25 cellular contexts compared by ENCODE assay signal in genomic region chr13:94056362-94056990, GRCh38.
"Had no signal": no experiment of that assay in that cellular context is flagged by ENCODE, and none has a peak within 500 bp of the region (broad histone marks: within the 10 kb centered on the region; RNA-seq: fewer than 3 reads in every experiment).

No MANE protein-coding gene starts in this region.

- H3K9me3 Mint-ChIP-seq: activated CD4-positive, alpha-beta memory T cell treated with anti-CD3 and anti-CD28 coated beads, Interleukin-2, amount 10 ng/mL, durations not matched to agents 7 days and 5 days; activated naive CD8-positive, alpha-beta T cell treated with anti-CD3 and anti-CD28 coated beads, Interleukin-2, amount 10 ng/mL, durations not matched to agents 7 days and 5 days; activated T-helper 2 cell treated with anti-CD3 and anti-CD28 coated beads, Interferon-gamma antibody, Interleukin-2, Interleukin-4, amounts not matched to agents 10 μg/mL and 5 μg/mL and 100 μg/mL, durations not matched to agents 14 hours and 24 hours and 36 hours; brain; naive B cell; neural crest cell; stimulated activated naive CD8-positive, alpha-beta T cell treated with anti-CD3 and anti-CD28 coated beads, Interleukin-15, amount 100 ng/mL, for 72 hours; T-helper 1 cell treated with Interleukin-12 subunit alpha and Interleukin-12 subunit beta and Interleukin-4 antibody, amounts not matched to agents 30 μg/mL and 1 μg/mL, for 36 hours had no signal

- H3K27ac ChIP-seq: colonic mucosa, foreskin keratinocyte, hepatocyte, psoas muscle, skin epidermis, vagina, VCaP had no signal

- H3K4me1 ChIP-seq: colonic mucosa, foreskin keratinocyte, psoas muscle had no signal

- H3K4me3 ChIP-seq: colonic mucosa, hepatocyte, mucosa of descending colon, psoas muscle, skin epidermis, vagina had no signal

- H3K27me3 Mint-ChIP-seq: activated CD4-positive, alpha-beta memory T cell treated with anti-CD3 and anti-CD28 coated beads, Interleukin-2, amount 10 ng/mL, durations not matched to agents 7 days and 5 days; activated naive CD8-positive, alpha-beta T cell treated with anti-CD3 and anti-CD28 coated beads, Interleukin-2, amount 10 ng/mL, durations not matched to agents 7 days and 5 days; stimulated activated naive CD8-positive, alpha-beta T cell treated with anti-CD3 and anti-CD28 coated beads, Interleukin-15, amount 100 ng/mL, for 72 hours had no signal

- H3K4me2 ChIP-seq: hepatocyte had no signal

- H3K27ac Mint-ChIP-seq: activated CD4-positive, alpha-beta memory T cell treated with anti-CD3 and anti-CD28 coated beads, Interleukin-2, amount 10 ng/mL, durations not matched to agents 7 days and 5 days; activated CD8-positive, alpha-beta memory T cell treated with anti-CD3 and anti-CD28 coated beads, Interleukin-2, amount 10 ng/mL, durations not matched to agents 7 days and 5 days; activated naive CD8-positive, alpha-beta T cell treated with anti-CD3 and anti-CD28 coated beads, Interleukin-2, amount 10 ng/mL, durations not matched to agents 7 days and 5 days; activated T-helper 2 cell treated with anti-CD3 and anti-CD28 coated beads, Interferon-gamma antibody, Interleukin-2, Interleukin-4, amounts not matched to agents 10 μg/mL and 5 μg/mL and 100 μg/mL, durations not matched to agents 14 hours and 24 hours and 36 hours; brain; naive B cell; stimulated activated naive CD8-positive, alpha-beta T cell treated with anti-CD3 and anti-CD28 coated beads, Interleukin-15, amount 100 ng/mL, for 72 hours; T-helper 1 cell treated with Interleukin-12 subunit alpha and Interleukin-12 subunit beta and Interleukin-4 antibody, amounts not matched to agents 30 μg/mL and 1 μg/mL, for 36 hours had no signal

- H3K4me1 Mint-ChIP-seq: activated CD4-positive, alpha-beta memory T cell treated with anti-CD3 and anti-CD28 coated beads, Interleukin-2, amount 10 ng/mL, durations not matched to agents 7 days and 5 days; activated CD8-positive, alpha-beta memory T cell treated with anti-CD3 and anti-CD28 coated beads, Interleukin-2, amount 10 ng/mL, durations not matched to agents 7 days and 5 days; activated naive CD8-positive, alpha-beta T cell treated with anti-CD3 and anti-CD28 coated beads, Interleukin-2, amount 10 ng/mL, durations not matched to agents 7 days and 5 days; naive B cell; stimulated activated naive CD8-positive, alpha-beta T cell treated with anti-CD3 and anti-CD28 coated beads, Interleukin-15, amount 100 ng/mL, for 72 hours had no signal

- H3K27me3 ChIP-seq: colonic mucosa, foreskin keratinocyte, hepatocyte, vagina had no signal

- DNase-seq: activated CD4-positive, alpha-beta memory T cell treated with anti-CD3 and anti-CD28 coated beads, Interleukin-2, amount 10 ng/mL, durations not matched to agents 7 days and 5 days; activated CD8-positive, alpha-beta memory T cell treated with anti-CD3 and anti-CD28 coated beads, Interleukin-2, amount 10 ng/mL, durations not matched to agents 7 days and 5 days; activated naive CD4-positive, alpha-beta T cell treated with Interleukin-2 at 50 U/mL for 16 hours; activated naive CD8-positive, alpha-beta T cell treated with anti-CD3 and anti-CD28 coated beads, Interleukin-2, amount 10 ng/mL, durations not matched to agents 7 days and 5 days; activated T-cell treated with anti-CD3 and anti-CD28 coated beads, Interleukin-2, amount 50 U/mL, for 1 hour; central memory CD4-positive, alpha-beta T cell; colonic mucosa; foreskin keratinocyte; left colon; mammary epithelial cell; mucosa of descending colon; naive B cell; psoas muscle; right cardiac atrium; stimulated activated CD4-positive, alpha-beta T cell treated with anti-CD3 and anti-CD28 coated beads, Interleukin-4, amount 100 ng/mL, for 1 hour; stimulated activated naive CD8-positive, alpha-beta T cell treated with anti-CD3 and anti-CD28 coated beads, Interleukin-15, amount 100 ng/mL, for 72 hours; trophoblast cell had no signal

- ATAC-seq: activated CD8-positive, alpha-beta memory T cell treated with anti-CD3 and anti-CD28 coated beads, Interleukin-2, amount 10 ng/mL, durations not matched to agents 7 days and 5 days; foreskin keratinocyte; left colon; mucosa of descending colon; psoas muscle; right cardiac atrium; stimulated activated naive CD8-positive, alpha-beta T cell treated with anti-CD3 and anti-CD28 coated beads, Interleukin-15, amount 100 ng/mL, for 72 hours had no signal

- H3K36me3 Mint-ChIP-seq: activated CD8-positive, alpha-beta memory T cell treated with anti-CD3 and anti-CD28 coated beads, Interleukin-2, amount 10 ng/mL, durations not matched to agents 7 days and 5 days; activated naive CD8-positive, alpha-beta T cell treated with anti-CD3 and anti-CD28 coated beads, Interleukin-2, amount 10 ng/mL, durations not matched to agents 7 days and 5 days; brain; naive B cell had no signal

- H3K4me3 Mint-ChIP-seq: activated CD4-positive, alpha-beta memory T cell treated with anti-CD3 and anti-CD28 coated beads, Interleukin-2, amount 10 ng/mL, durations not matched to agents 7 days and 5 days; activated CD8-positive, alpha-beta memory T cell treated with anti-CD3 and anti-CD28 coated beads, Interleukin-2, amount 10 ng/mL, durations not matched to agents 7 days and 5 days; activated naive CD8-positive, alpha-beta T cell treated with anti-CD3 and anti-CD28 coated beads, Interleukin-2, amount 10 ng/mL, durations not matched to agents 7 days and 5 days; brain; naive B cell; neural crest cell; stimulated activated naive CD8-positive, alpha-beta T cell treated with anti-CD3 and anti-CD28 coated beads, Interleukin-15, amount 100 ng/mL, for 72 hours; T-helper 1 cell treated with Interleukin-12 subunit alpha and Interleukin-12 subunit beta and Interleukin-4 antibody, amounts not matched to agents 30 μg/mL and 1 μg/mL, for 36 hours had no signal

- H2AFZ ChIP-seq: hepatocyte had no signal

- H3K36me3 ChIP-seq: colonic mucosa, vagina had no signal

- H3K9me3 ChIP-seq: colonic mucosa, mucosa of descending colon, psoas muscle, vagina had no signal
